22 cellular contexts compared by ENCODE assay signal in genomic region chr3:49492969-49493368, GRCh38.
"Had no signal": no experiment of that assay in that cellular context is flagged by ENCODE, and none has a peak within 500 bp of the region (broad histone marks: within the 10 kb centered on the region; RNA-seq: fewer than 3 reads in every experiment).

No MANE protein-coding gene starts in this region.

- H3K9ac ChIP-seq: SK-N-SH had no signal

- H3K27ac ChIP-seq: foreskin keratinocyte, hepatocyte, left lung, ovary, prostate gland, upper lobe of right lung had no signal

- H3K9me3 Mint-ChIP-seq: activated CD4-positive, alpha-beta T cell treated with anti-CD3 and anti-CD28 coated beads, Interleukin-2, amount 10 ng/mL, durations not matched to agents 24 days and 14 days; activated CD8-positive, alpha-beta T cell treated with anti-CD3 and anti-CD28 coated beads for 36 hours; activated naive CD4-positive, alpha-beta T cell treated with anti-CD3 and anti-CD28 coated beads, Interleukin-2, amount 50 U/mL, for 24 hours; dendritic cell treated with granulocyte-macrophage colony-stimulating factor and Interleukin-4, amounts not matched to agents 40 ng/mL and 50 ng/mL, for 4 days; immature natural killer cell; naive thymus-derived CD4-positive, alpha-beta T cell; stimulated activated naive B cell treated with anti-CD40 and anti-IgM and Interleukin-4, amounts not matched to agents 10 μg/mL and 1 μg/mL and 100 μg/mL, for 72 hours had no signal

- H3K4me3 ChIP-seq: hepatocyte, left lung, lung, ovary, prostate gland, skin epidermis, upper lobe of right lung had no signal

- DNase-seq: activated CD4-positive, alpha-beta T cell treated with anti-CD3 and anti-CD28 coated beads, Interleukin-2, amount 10 ng/mL, durations not matched to agents 24 days and 14 days; activated CD8-positive, alpha-beta memory T cell treated with anti-CD3 and anti-CD28 coated beads, Interleukin-2, amount 10 ng/mL, durations not matched to agents 7 days and 5 days; activated CD8-positive, alpha-beta T cell treated with anti-CD3 and anti-CD28 coated beads for 36 hours; activated effector memory CD4-positive, alpha-beta T cell treated with anti-CD3 and anti-CD28 coated beads, Interleukin-2, amount 50 U/mL, for 16 hours; activated T-cell treated with anti-CD3 and anti-CD28 coated beads for 4 hours; cerebellar nuclear complex; effector CD8-positive, alpha-beta T cell; foreskin keratinocyte; immature natural killer cell; left lung; naive thymus-derived CD4-positive, alpha-beta T cell; ovary; right cardiac atrium; SK-N-SH; stimulated activated naive B cell treated with anti-CD40 and anti-IgM and Interleukin-4, amounts not matched to agents 10 μg/mL and 1 μg/mL and 100 μg/mL, for 72 hours; upper lobe of right lung had no signal

- H2AFZ ChIP-seq: hepatocyte had no signal

- H3K27me3 ChIP-seq: foreskin keratinocyte, hepatocyte, left lung, ovary, upper lobe of right lung had no signal

- H3K27me3 Mint-ChIP-seq: activated CD4-positive, alpha-beta T cell treated with anti-CD3 and anti-CD28 coated beads, Interleukin-2, amount 10 ng/mL, durations not matched to agents 24 days and 14 days; activated CD8-positive, alpha-beta memory T cell treated with anti-CD3 and anti-CD28 coated beads, Interleukin-2, amount 10 ng/mL, durations not matched to agents 7 days and 5 days; activated CD8-positive, alpha-beta T cell treated with anti-CD3 and anti-CD28 coated beads for 36 hours; activated naive CD4-positive, alpha-beta T cell treated with anti-CD3 and anti-CD28 coated beads, Interleukin-2, amount 50 U/mL, for 24 hours; dendritic cell treated with granulocyte-macrophage colony-stimulating factor and Interleukin-4, amounts not matched to agents 40 ng/mL and 50 ng/mL, for 4 days; naive thymus-derived CD4-positive, alpha-beta T cell; stimulated activated naive B cell treated with anti-CD40 and anti-IgM and Interleukin-4, amounts not matched to agents 10 μg/mL and 1 μg/mL and 100 μg/mL, for 72 hours had no signal

- H3K27ac Mint-ChIP-seq: activated CD4-positive, alpha-beta T cell treated with anti-CD3 and anti-CD28 coated beads, Interleukin-2, amount 10 ng/mL, durations not matched to agents 24 days and 14 days; activated CD8-positive, alpha-beta memory T cell treated with anti-CD3 and anti-CD28 coated beads, Interleukin-2, amount 10 ng/mL, durations not matched to agents 7 days and 5 days; activated CD8-positive, alpha-beta T cell treated with anti-CD3 and anti-CD28 coated beads for 36 hours; activated naive CD4-positive, alpha-beta T cell treated with anti-CD3 and anti-CD28 coated beads, Interleukin-2, amount 50 U/mL, for 24 hours; dendritic cell treated with granulocyte-macrophage colony-stimulating factor and Interleukin-4, amounts not matched to agents 40 ng/mL and 50 ng/mL, for 4 days; immature natural killer cell; stimulated activated naive B cell treated with anti-CD40 and anti-IgM and Interleukin-4, amounts not matched to agents 10 μg/mL and 1 μg/mL and 100 μg/mL, for 72 hours had no signal

- H3K36me3 ChIP-seq: ovary, prostate gland had no signal

- H3K4me1 ChIP-seq: foreskin keratinocyte, prostate gland had no signal

- H3K9me3 ChIP-seq: left lung, ovary, prostate gland, SK-N-SH, upper lobe of right lung had no signal

- H3K4me3 Mint-ChIP-seq: activated CD4-positive, alpha-beta T cell treated with anti-CD3 and anti-CD28 coated beads, Interleukin-2, amount 10 ng/mL, durations not matched to agents 24 days and 14 days; activated CD8-positive, alpha-beta memory T cell treated with anti-CD3 and anti-CD28 coated beads, Interleukin-2, amount 10 ng/mL, durations not matched to agents 7 days and 5 days; activated CD8-positive, alpha-beta T cell treated with anti-CD3 and anti-CD28 coated beads for 36 hours; activated naive CD4-positive, alpha-beta T cell treated with anti-CD3 and anti-CD28 coated beads, Interleukin-2, amount 50 U/mL, for 24 hours; dendritic cell treated with granulocyte-macrophage colony-stimulating factor and Interleukin-4, amounts not matched to agents 40 ng/mL and 50 ng/mL, for 4 days; immature natural killer cell; naive thymus-derived CD4-positive, alpha-beta T cell; stimulated activated naive B cell treated with anti-CD40 and anti-IgM and Interleukin-4, amounts not matched to agents 10 μg/mL and 1 μg/mL and 100 μg/mL, for 72 hours had no signal

- H3K4me2 ChIP-seq: hepatocyte, SK-N-SH had no signal

- ATAC-seq: activated CD8-positive, alpha-beta memory T cell treated with anti-CD3 and anti-CD28 coated beads, Interleukin-2, amount 10 ng/mL, durations not matched to agents 7 days and 5 days; activated CD8-positive, alpha-beta T cell treated with anti-CD3 and anti-CD28 coated beads for 36 hours; foreskin keratinocyte; left lung; naive thymus-derived CD4-positive, alpha-beta T cell; right cardiac atrium; stimulated activated naive B cell treated with anti-CD40 and anti-IgM and Interleukin-4, amounts not matched to agents 10 μg/mL and 1 μg/mL and 100 μg/mL, for 72 hours; upper lobe of right lung had no signal
